8 cellular contexts compared by ENCODE assay signal in genomic region chr1:204288061-204288588, GRCh38.
DNase-seq lines count a peak whose midpoint lies in the region; ATAC-seq lines count a peak whose summit lies in the region.

No MANE protein-coding gene starts in this region.

- POLR2A ChIA-PET in CD4-positive, alpha-beta memory T cell (lab: Charles Lee; ENCODE audit: partially characterized antibody): no interaction called here
- POLR2A ChIA-PET in activated CD4-positive, alpha-beta T cell treated with anti-CD3 and anti-CD28 coated beads, Interleukin-2, amount 10 ng/mL, durations not matched to agents 7 days and 5 days (lab: Charles Lee): no interaction called here

- no peak overlapping the region for H3K27ac ChIP-seq in CD4-positive, alpha-beta memory T cell (ENCODE audit: low read depth, low read length)
- peak overlapping the region; percentile 46 for H3K27ac ChIP-seq in caudate nucleus (ENCODE audit: low read depth, low read length)

- H3K4me1 ChIP-seq in CD4-positive, alpha-beta memory T cell (ENCODE audit: insufficient read depth, low read length): peaks cover 19% of the 10 kb centered on the region

- no peaks in the 10 kb centered on the region for H3K27me3 ChIP-seq in CD4-positive, alpha-beta memory T cell (ENCODE audit: insufficient read depth, low read length)

- peaks cover 9 to 10% of the 10 kb centered on the region in 2 donors for H3K27me3 Mint-ChIP-seq in CD4-positive, alpha-beta memory T cell
- peaks cover 15% of the 10 kb centered on the region for H3K27me3 Mint-ChIP-seq in activated CD4-positive, alpha-beta T cell treated with anti-CD3 and anti-CD28 coated beads, Interleukin-2, amount 10 ng/mL, durations not matched to agents 7 days and 5 days

- H3K9me3 Mint-ChIP-seq in CD4-positive, alpha-beta memory T cell: peaks cover 0 to 2% (median 0%) of the 10 kb centered on the region in 8 donors
- H3K9me3 Mint-ChIP-seq in activated CD4-positive, alpha-beta T cell treated with anti-CD3 and anti-CD28 coated beads, Interleukin-2, amount 10 ng/mL, durations not matched to agents 7 days and 5 days: no peaks in the 10 kb centered on the region

- no peak overlapping the region for H3K4me3 ChIP-seq in CD4-positive, alpha-beta memory T cell (ENCODE audit: low read length in 2 of 2)

- CTCF ChIA-PET in CD4-positive, alpha-beta memory T cell (lab: Charles Lee; ENCODE audit: partially characterized antibody): interaction anchor here (1.0 kb wide), 1 partner anchor 110 kb away, joined by 3 read pairs; no protein-coding TSS in a partner anchor
- CTCF ChIA-PET in activated CD4-positive, alpha-beta T cell treated with anti-CD3 and anti-CD28 coated beads, Interleukin-2, amount 10 ng/mL, durations not matched to agents 7 days and 5 days (lab: Charles Lee): interaction anchor here (1.1 to 1.5 kb wide), 3 partner anchors 59 to 519 kb away, joined by 3 to 4 read pairs (median 3); no protein-coding TSS in a partner anchor

- ATAC-seq in HG02588 (IDR thresholded peaks at IDR 0.05; ENCODE audit: unreplicated experiment) (no peak), GM19035 (IDR thresholded peaks at IDR 0.05; ENCODE audit: unreplicated experiment) (no peak)

- intact Hi-C loops in CD4-positive, alpha-beta memory T cell (cut with micrococcal nuclease): no loop called here

- DNase-seq in CD4-positive, alpha-beta memory T cell: no peak
- DNase-seq in NCI-H1436 treated with DMSO at 0.1 percent for 48 hours (lab: John Stamatoyannopoulos, UW) (peak; percentile 90), caudate nucleus (lab: John Stamatoyannopoulos, UW) (peak in 2 of 61 donors; percentile 17 to 24), lung microvascular endothelial cell (ENCODE audit: low read depth in 2 of 2) (peak; percentile 4 to 13), T-helper 2 cell (no peak)
- no peak for DNase-seq in activated CD4-positive, alpha-beta T cell treated with anti-CD3 and anti-CD28 coated beads, Interleukin-2, amount 10 ng/mL, durations not matched to agents 7 days and 5 days

- no peaks in the 10 kb centered on the region for H3K36me3 ChIP-seq in CD4-positive, alpha-beta memory T cell (ENCODE audit: insufficient read depth, low read length)

- H3K36me3 Mint-ChIP-seq in CD4-positive, alpha-beta memory T cell: no peaks in the 10 kb centered on the region
- H3K36me3 Mint-ChIP-seq in activated CD4-positive, alpha-beta T cell treated with anti-CD3 and anti-CD28 coated beads, Interleukin-2, amount 10 ng/mL, durations not matched to agents 7 days and 5 days (ENCODE audit: low read depth): no peaks in the 10 kb centered on the region

- peak overlapping the region in 5 of 8 donors; percentile 3 to 88 (median 11) for H3K4me3 Mint-ChIP-seq in CD4-positive, alpha-beta memory T cell
- no peak overlapping the region for H3K4me3 Mint-ChIP-seq in activated CD4-positive, alpha-beta T cell treated with anti-CD3 and anti-CD28 coated beads, Interleukin-2, amount 10 ng/mL, durations not matched to agents 7 days and 5 days

- H3K9me3 ChIP-seq in CD4-positive, alpha-beta memory T cell (ENCODE audit: control insufficient read depth in 1 of 2, low read length in 2 of 2): no peaks in the 10 kb centered on the region

- H3K27ac Mint-ChIP-seq in CD4-positive, alpha-beta memory T cell: peak overlapping the region in 5 of 7 donors; percentile 31 to 94 (median 51)
- no peak overlapping the region for H3K27ac Mint-ChIP-seq in activated CD4-positive, alpha-beta T cell treated with anti-CD3 and anti-CD28 coated beads, Interleukin-2, amount 10 ng/mL, durations not matched to agents 7 days and 5 days

- H3K4me1 Mint-ChIP-seq in CD4-positive, alpha-beta memory T cell: peaks cover 15 to 30% (median 26%) of the 10 kb centered on the region in 4 donors
- peaks cover 22% of the 10 kb centered on the region for H3K4me1 Mint-ChIP-seq in activated CD4-positive, alpha-beta T cell treated with anti-CD3 and anti-CD28 coated beads, Interleukin-2, amount 10 ng/mL, durations not matched to agents 7 days and 5 days

Comparison
In these comparisons a context has a peak if more than half of its experiments do, and no peak if none do; other contexts are left out.
1. DNase-seq: peak in NCI-H1436 treated with DMSO at 0.1 percent for 48 hours (single experiment) and lung microvascular endothelial cell (2 of 2); none in CD4-positive, alpha-beta memory T cell (0 of 5), T-helper 2 cell (0 of 5) and activated CD4-positive, alpha-beta T cell treated with anti-CD3 and anti-CD28 coated beads, Interleukin-2, amount 10 ng/mL, durations not matched to agents 7 days and 5 days (single experiment).